In genomic region chr10:132395704-132396494, GRCh38 we compare ENCODE assay signal across 8 cellular contexts. TPM values are rescaled to one million over a fixed set of nuclear protein-coding genes. Genes with fewer than 3 reads are reported as not detected.
DNase-seq lines count a peak whose midpoint lies in the region; ATAC-seq lines count a peak whose summit lies in the region.

No MANE protein-coding gene starts in this region.

- peak; percentile 20 for DNase-seq in effector CD4-positive, alpha-beta T cell
- DNase-seq in SIG-M5 (lab: John Stamatoyannopoulos, UW) (no peak), NCI-H524 (lab: John Stamatoyannopoulos, UW) (no peak), NCI-H69 (lab: John Stamatoyannopoulos, UW) (no peak)

- no peaks in the 10 kb centered on the region for H3K36me3 ChIP-seq in KOPT-K1 (ENCODE audit: insufficient read depth, low read length)
- H3K36me3 ChIP-seq in mesodermal cell (ENCODE audit: control insufficient read depth, insufficient read depth, low read length) = no peaks in the 10 kb centered on the region
- no peaks in the 10 kb centered on the region for H3K36me3 ChIP-seq in urinary bladder (ENCODE audit: insufficient read depth)

- H3K9me3 ChIP-seq in KOPT-K1 (ENCODE audit: insufficient read depth, low read length, poor library complexity, severe bottlenecking) (no peaks in the 10 kb centered on the region), mesodermal cell (ENCODE audit: control insufficient read depth, low read length) (no peaks in the 10 kb centered on the region)

- peak; percentile 15 for ATAC-seq in GM19467 (IDR thresholded peaks at IDR 0.05; ENCODE audit: unreplicated experiment)

- WGBS in mesodermal cell (ENCODE audit: insufficient coverage in 2 of 2), 2 experiments = 10 to 11% methylated on average over 70 to 71 of the region's 71 CpGs
- WGBS in urinary bladder = 13% methylated on average over 71 of the region's 71 CpGs

- H3K4me1 ChIP-seq in mesodermal cell (ENCODE audit: control insufficient read depth, insufficient read depth, low read length, poor library complexity, severe bottlenecking) (peaks cover 11% of the 10 kb centered on the region), urinary bladder (ENCODE audit: insufficient read depth) (no peaks in the 10 kb centered on the region)

- peak overlapping the region; percentile 34 for H3K27ac ChIP-seq in KOPT-K1 (ENCODE audit: low read depth, low read length, poor library complexity, severe bottlenecking)
- peak overlapping the region; percentile 36 for H3K27ac ChIP-seq in mesodermal cell (ENCODE audit: low read depth, low read length, severe bottlenecking)
- H3K27ac ChIP-seq in urinary bladder (ENCODE audit: low read depth) = peak overlapping the region; percentile 88

- H3K4me3 ChIP-seq in mesodermal cell (ENCODE audit: extremely low read depth, insufficient read depth, low read length, poor library complexity, severe bottlenecking) (peak overlapping the region; percentile 49), urinary bladder (ENCODE audit: low read depth, low read length) (peak overlapping the region; percentile 73)

RNA-seq across cellular contexts. Expression of gene PWWP2B, which starts 1.1 kb away (rescaled TPM):
- 12.4 TPM for polyA plus RNA-seq in mesodermal cell (2013, experiment 1 of 2)
- polyA plus RNA-seq in mesodermal cell (2013, experiment 2 of 2) = 10.1 TPM
- 6.8 TPM for total RNA-seq in urinary bladder
- 16.6 TPM for polyA plus RNA-seq in urinary bladder

Comparison
In these comparisons a context has a peak if more than half of its experiments do, and no peak if none do; other contexts are left out.
1. H3K27ac ChIP-seq: peak in every context shown above with its lines; median percentile 88 in urinary bladder; 36 in mesodermal cell; 34 in KOPT-K1.